In the genomic region with DNA sequence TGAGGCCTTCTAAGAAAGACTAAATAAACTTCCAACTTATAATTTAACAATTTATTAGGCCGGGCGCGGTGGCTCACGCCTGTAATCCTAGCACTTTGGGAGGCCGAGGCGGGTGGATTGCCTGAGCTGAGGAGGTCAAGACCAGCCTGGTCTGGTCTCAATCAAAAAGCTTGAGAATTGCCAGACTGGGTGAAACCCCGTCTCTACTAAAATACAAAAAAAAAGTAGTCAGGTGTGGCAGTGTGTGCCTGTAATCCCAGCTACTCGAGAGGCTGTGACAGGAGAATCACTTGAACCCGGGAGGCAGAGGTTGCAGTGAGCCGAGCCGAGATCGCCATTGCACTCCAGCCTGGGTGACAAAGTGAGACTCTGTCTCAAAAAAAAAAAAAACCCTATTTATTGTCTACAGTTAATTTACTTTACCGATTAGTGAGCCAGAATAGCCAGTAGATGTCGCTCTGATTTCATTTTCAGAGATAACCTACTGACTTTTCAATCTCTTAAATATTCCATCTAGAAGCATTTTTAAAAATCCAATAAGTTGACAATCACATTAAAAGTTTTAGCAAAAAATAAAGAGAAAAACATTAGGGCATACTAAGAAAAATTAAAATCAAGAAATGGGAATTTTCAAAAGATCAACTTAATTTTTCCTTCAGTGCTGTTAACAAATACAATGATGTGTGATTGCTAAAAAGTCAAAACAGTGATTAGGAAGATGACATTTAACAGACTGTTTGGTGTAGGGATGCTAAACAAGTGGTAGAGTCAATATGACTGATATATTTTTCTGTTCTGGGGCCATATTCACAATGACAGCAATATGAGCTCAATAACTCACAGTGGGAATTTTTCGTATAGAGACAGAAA, we compare ENCODE assay signal across 8 cellular contexts. TPM values are rescaled to one million over a fixed set of nuclear protein-coding genes. Genes with fewer than 3 reads are reported as not detected.
A peak's percentile ranks its signal among the peaks of the same experiment; 100 is the strongest.
DNase-seq lines count a peak whose midpoint lies in the region; ATAC-seq and TF ChIP-seq lines count a peak whose summit lies in the region.

No MANE protein-coding gene starts in this region.

- DNase-seq in A673 (ENCODE audit: low spot score) (peak; percentile 59), GM04503 (ENCODE audit: low read depth) (peak; percentile 13), NCI-H1694 (lab: John Stamatoyannopoulos, UW) (peak; percentile 56), adipocyte (ENCODE audit: low read depth) (peak; percentile 80), iris pigment epithelial cell (ENCODE audit: low read depth) (peak; percentile 51), upper lobe of right lung (no peak)

- ATAC-seq in upper lobe of right lung: peak; percentile 44
- no peak for ATAC-seq in GM21367 (IDR thresholded peaks at IDR 0.05; ENCODE audit: unreplicated experiment)
- ATAC-seq in GM18907 (IDR thresholded peaks at IDR 0.05; ENCODE audit: unreplicated experiment): no peak

- H3K4me3 ChIP-seq in A673 (ENCODE audit: low read depth, low read length, poor library complexity, severe bottlenecking) (no peak overlapping the region), adipocyte (ENCODE audit: low read length) (no peak overlapping the region), upper lobe of right lung (no peak overlapping the region)

- H3K9me3 ChIP-seq in A673 (ENCODE audit: low read depth, low read length, poor library complexity, severe bottlenecking): no peaks in the 10 kb centered on the region
- no peaks in the 10 kb centered on the region for H3K9me3 ChIP-seq in adipocyte (ENCODE audit: control insufficient read depth, low read length)
- H3K9me3 ChIP-seq in upper lobe of right lung: no peaks in the 10 kb centered on the region

- POLR2A ChIA-PET in A673 (lab: Charles Lee; ENCODE audit: low non-redundant PET): interaction anchor here (0.6 kb wide), 1 partner anchor 141 kb away, joined by 4 read pairs; no protein-coding TSS in a partner anchor

- H3K9ac ChIP-seq in adipocyte (ENCODE audit: low read length): peak overlapping the region; percentile 31

- CTCF ChIA-PET in A673 (lab: Charles Lee): interaction anchor here (0.5 kb wide), 1 partner anchor 27 kb away, joined by 3 read pairs; no protein-coding TSS in a partner anchor

- H3K27me3 ChIP-seq in A673 (replicated peaks; ENCODE audit: insufficient read depth, low read depth, low read length, poor library complexity) (no peaks in the 10 kb centered on the region), adipocyte (replicated peaks; ENCODE audit: control insufficient read depth, insufficient read depth, low read length) (no peaks in the 10 kb centered on the region), upper lobe of right lung (no peaks in the 10 kb centered on the region)

- no peak overlapping the region for H3K27ac ChIP-seq in A673 (ENCODE audit: low read depth, low read length, poor library complexity, severe bottlenecking)
- H3K27ac ChIP-seq in upper lobe of right lung: no peak overlapping the region

- TF ChIP-seq CTCF in A673 (conservative IDR thresholded peaks at IDR 0.05; ENCODE audit: low read depth, low read length) (peak; percentile 61), upper lobe of right lung (IDR thresholded peaks at IDR 0.05) (peak; percentile 66)

- no peaks in the 10 kb centered on the region for H3K4me1 ChIP-seq in A673 (ENCODE audit: insufficient read depth, low read length, poor library complexity, severe bottlenecking)
- peaks cover 7% of the 10 kb centered on the region for H3K4me1 ChIP-seq in adipocyte (ENCODE audit: control insufficient read depth, insufficient read depth, low read length)
- H3K4me1 ChIP-seq in upper lobe of right lung: peaks cover 4% of the 10 kb centered on the region

- H3K36me3 ChIP-seq in A673 (ENCODE audit: insufficient read depth, low read length, poor library complexity, severe bottlenecking): no peaks in the 10 kb centered on the region
- no peaks in the 10 kb centered on the region for H3K36me3 ChIP-seq in adipocyte (ENCODE audit: control insufficient read depth, insufficient read depth, low read length, severe bottlenecking)
- H3K36me3 ChIP-seq in upper lobe of right lung: no peaks in the 10 kb centered on the region

- intact Hi-C loops in A673 (cut with micrococcal nuclease; ENCODE audit: unreplicated experiment): loop anchor here (1.0 to 5.0 kb wide), 3 partner anchors 75 to 772 kb away; no protein-coding TSS in a partner anchor
- intact Hi-C loops in upper lobe of right lung (cut with DNase I): no loop called here

- no TSS peak for BruUV-seq in A673 (replicated peaks; lab: Mats Ljungman, UMichigan)

RNA-seq across cellular contexts. Expression of gene SHROOM3, which starts 4.3 kb away (rescaled TPM):
- total RNA-seq in A673 (2021): 9.3 and 10.6 TPM in 2 replicates
- total RNA-seq in upper lobe of right lung: 73.3 TPM

RNA-seq across cellular contexts. Expression of gene CCDC158, which starts 9.8 kb away (rescaled TPM):
- total RNA-seq in A673 (2021) (not detected in 2 replicates), upper lobe of right lung (0.64 TPM)
